ENCODE assay signal across 8 cellular contexts in genomic region chr6:30717129-30717844, GRCh38. TPM values are rescaled to one million over a fixed set of nuclear protein-coding genes. Genes with fewer than 3 reads are reported as not detected.
DNase-seq lines count a peak whose midpoint lies in the region; ATAC-seq and TF ChIP-seq lines count a peak whose summit lies in the region.

Gene MDC1 (minus strand): TSS chr6:30717281. CDS start chr6:30715175, 2,106 bp downstream.

- H3K27ac Mint-ChIP-seq in activated B cell treated with CpG ODN at 0.5 μM for 24 hours (peak within 1 kb of the TSS; percentile 99), immature natural killer cell (peak within 1 kb of the TSS; percentile 96 to 100 (median 100))

- intact Hi-C loops in activated B cell treated with CpG ODN at 0.5 μM for 24 hours (cut with micrococcal nuclease): loop anchor here (1.0 kb wide), 4 partner anchors 30 to 161 kb away; partner anchors contain the start of genes GNL1, MRPS18B and PPP1R10

- POLR2A ChIA-PET in activated B cell treated with CpG ODN at 0.5 μM for 24 hours (lab: Charles Lee): interaction anchor here (0.5 to 22.6 kb wide), 30 partner anchors 13 to 1022 kb away, joined by 3 to 697 read pairs (median 4); partner anchors contain the start of genes ABCF1, DHX16, GNL1 and GTF2H4

- in situ Hi-C loops in GM18951 (cut with MboI; ENCODE audit: low sequenced_read_pairs, unreplicated experiment): no loop called here

- H3K4me3 Mint-ChIP-seq in activated B cell treated with CpG ODN at 0.5 μM for 24 hours (peak within 1 kb of the TSS; percentile 99), immature natural killer cell (peak within 1 kb of the TSS; percentile 92 to 99 (median 99))

- no peaks in the 10 kb centered on the region for H3K27me3 Mint-ChIP-seq in activated B cell treated with CpG ODN at 0.5 μM for 24 hours
- peaks cover 24 to 29% (median 27%) of the 10 kb centered on the region in 3 donors for H3K27me3 Mint-ChIP-seq in immature natural killer cell (ENCODE audit: low read depth in 3 of 3)

- DNase-seq in AG09309 (ENCODE audit: low read depth) (peak; percentile 100), NCI-H345 (lab: John Stamatoyannopoulos, UW) (peak; percentile 99), activated B cell treated with CpG ODN at 0.5 μM for 24 hours (peak; percentile 91), caudate nucleus (lab: John Stamatoyannopoulos, UW) (peak; percentile 87 to 100 (median 99)), immature natural killer cell (peak; percentile 99 to 100 (median 100)), smooth muscle cell of the brain vasculature (ENCODE audit: low read depth, low spot score) (peak; percentile 100)

- peaks cover 49% of the 10 kb centered on the region for H3K36me3 Mint-ChIP-seq in activated B cell treated with CpG ODN at 0.5 μM for 24 hours (ENCODE audit: low read depth)
- peaks cover 5 to 18% (median 6%) of the 10 kb centered on the region in 3 donors for H3K36me3 Mint-ChIP-seq in immature natural killer cell

- TF ChIP-seq CTCF in AG09309 (IDR thresholded peaks at IDR 0.05; ENCODE audit: control insufficient read depth, insufficient read depth, low read depth, low read length, missing control alignments) (peak; percentile 31), activated B cell treated with CpG ODN at 0.5 μM for 24 hours (IDR thresholded peaks at IDR 0.05) (no peak)

- peaks cover 57% of the 10 kb centered on the region for H3K4me1 Mint-ChIP-seq in activated B cell treated with CpG ODN at 0.5 μM for 24 hours
- H3K4me1 Mint-ChIP-seq in immature natural killer cell: peaks cover 58 to 68% of the 10 kb centered on the region in 2 donors

- peak; percentile 64 for ATAC-seq in HG03196 (IDR thresholded peaks at IDR 0.05; ENCODE audit: unreplicated experiment)
- ATAC-seq in activated B cell treated with CpG ODN at 0.5 μM for 24 hours (ENCODE audit: low read depth): peak; percentile 73

- peak within 1 kb of the TSS; percentile 91 for H3K27ac ChIP-seq in caudate nucleus (ENCODE audit: low read depth, low read length)

- H3K4me3 ChIP-seq in AG09309 (ENCODE audit: control insufficient read depth, low read depth, low read length): peak within 1 kb of the TSS; percentile 79

- CTCF ChIA-PET in activated B cell treated with CpG ODN at 0.5 μM for 24 hours (lab: Charles Lee): interaction anchor here (0.7 to 3.1 kb wide), 6 partner anchors 14 to 175 kb away, joined by 3 to 22 read pairs (median 6); no protein-coding TSS in a partner anchor

- no peaks in the 10 kb centered on the region for H3K9me3 Mint-ChIP-seq in activated B cell treated with CpG ODN at 0.5 μM for 24 hours
- H3K9me3 Mint-ChIP-seq in immature natural killer cell: no peaks in the 10 kb centered on the region

- peak; percentile 89 for TF ChIP-seq POLR2A in GM18951 (IDR thresholded peaks at IDR 0.05; ENCODE audit: extremely low read depth, insufficient read depth, insufficient read length)

RNA-seq across cellular contexts. Expression of gene MDC1, which starts in this region (rescaled TPM):
- 62.4 and 65.6 TPM in 2 replicates for total RNA-seq in activated B cell treated with CpG ODN at 0.5 μM for 24 hours
- polyA plus RNA-seq in immature natural killer cell: 10 to 100 TPM in 1 of 3 donors, 1 to 10 TPM in 1, not detected in 1; 3.0 to 16.5 TPM

Comparison
In these comparisons a context has a peak if more than half of its experiments do, and no peak if none do; other contexts are left out.
1. Peak in every context shown above with its lines: DNase-seq, ATAC-seq, H3K4me3 ChIP-seq and H3K27ac ChIP-seq.